Comparison of ENCODE assay signal across 13 cellular contexts in genomic region chr1:59484090-59484489, GRCh38.
DNase-seq lines count a peak whose midpoint lies in the region; ATAC-seq and TF ChIP-seq lines count a peak whose summit lies in the region.
"Had no signal": no experiment of that assay in that cellular context is flagged by ENCODE, and none has a peak within 500 bp of the region (broad histone marks: within the 10 kb centered on the region; RNA-seq: fewer than 3 reads in every experiment).

No MANE protein-coding gene starts in this region.

- peaks cover 0 to 9% (median 0%) of the 10 kb centered on the region in 7 donors for H3K4me1 Mint-ChIP-seq in naive thymus-derived CD4-positive, alpha-beta T cell

- H3K4me3 Mint-ChIP-seq in naive thymus-derived CD4-positive, alpha-beta T cell: no peak overlapping the region

- CTCF ChIA-PET in mammary epithelial cell (lab: Charles Lee; ENCODE audit: low non-redundant PET): no interaction called here
- CTCF ChIA-PET in naive thymus-derived CD4-positive, alpha-beta T cell (lab: Charles Lee): no interaction called here

- H3K4me1 ChIP-seq in mammary epithelial cell (ENCODE audit: insufficient read depth, low read length): peaks cover 36% of the 10 kb centered on the region
- no peaks in the 10 kb centered on the region for H3K4me1 ChIP-seq in naive thymus-derived CD4-positive, alpha-beta T cell (ENCODE audit: control insufficient read depth in 2 of 2, insufficient read depth in 2 of 2, low read length in 2 of 2)

- no peaks in the 10 kb centered on the region for H3K9me3 Mint-ChIP-seq in naive thymus-derived CD4-positive, alpha-beta T cell

- DNase-seq in AG10803 (ENCODE audit: low read depth): peak; percentile 91
- DNase-seq in LHCN-M2 (ENCODE audit: low read depth): peak; percentile 96
- peak; percentile 75 for DNase-seq in mammary epithelial cell
- peak; percentile 82 for DNase-seq in myocyte (ENCODE audit: low read depth)
- DNase-seq in naive thymus-derived CD4-positive, alpha-beta T cell: no peak
- DNase-seq in NCI-H2029 treated with DMSO at 0.1 percent for 48 hours (lab: John Stamatoyannopoulos, UW): no peak
- no peak for DNase-seq in SKM-1 (lab: John Stamatoyannopoulos, UW; ENCODE audit: unreplicated experiment)
- DNase-seq: activated T-cell treated with anti-CD3 and anti-CD28 coated beads, Interleukin-2, amount 50 U/mL, for 1 hour; DMS79; dorsolateral prefrontal cortex; left cardiac atrium; substantia nigra had no signal

- H3K4me3 ChIP-seq in AG10803 (ENCODE audit: low read length): no peak overlapping the region
- H3K4me3 ChIP-seq in mammary epithelial cell (replicated peaks in 1 of 3; ENCODE audit: insufficient read depth in 1 of 3, low read depth in 2 of 3, low read length in 3 of 3): no peak overlapping the region
- no peak overlapping the region for H3K4me3 ChIP-seq in naive thymus-derived CD4-positive, alpha-beta T cell (ENCODE audit: low read length)
- H3K4me3 ChIP-seq: dorsolateral prefrontal cortex had no signal

- H3K27ac Mint-ChIP-seq in naive thymus-derived CD4-positive, alpha-beta T cell: no peak overlapping the region

- in situ Hi-C loops in mammary epithelial cell (cut with MboI; ENCODE audit: low sequenced_read_pairs in 2 of 2): no loop called here

- no peaks in the 10 kb centered on the region for H3K9me3 ChIP-seq in mammary epithelial cell (replicated peaks; ENCODE audit: insufficient read depth, low read length)
- H3K9me3 ChIP-seq in naive thymus-derived CD4-positive, alpha-beta T cell (ENCODE audit: control insufficient read depth in 2 of 3, low read length in 3 of 3): no peaks in the 10 kb centered on the region

- H3K36me3 Mint-ChIP-seq in naive thymus-derived CD4-positive, alpha-beta T cell: peaks cover 0 to 4% (median 0%) of the 10 kb centered on the region in 5 donors

- no peaks in the 10 kb centered on the region for H3K79me2 ChIP-seq in mammary epithelial cell (ENCODE audit: insufficient read depth, low read length)

- peak overlapping the region; percentile 41 for H3K4me2 ChIP-seq in mammary epithelial cell (ENCODE audit: insufficient read depth, low read depth, low read length)

- no peaks in the 10 kb centered on the region for H3K27me3 ChIP-seq in mammary epithelial cell (ENCODE audit: insufficient read depth, low read length)
- H3K27me3 ChIP-seq in naive thymus-derived CD4-positive, alpha-beta T cell (ENCODE audit: control insufficient read depth in 2 of 2, insufficient read depth in 2 of 2, low read length in 2 of 2): no peaks in the 10 kb centered on the region
- H3K27me3 ChIP-seq: dorsolateral prefrontal cortex had no signal

- peak overlapping the region; percentile 18 for H3K27ac ChIP-seq in mammary epithelial cell (ENCODE audit: insufficient read depth, low read depth, low read length)
- no peak overlapping the region for H3K27ac ChIP-seq in naive thymus-derived CD4-positive, alpha-beta T cell (ENCODE audit: low read depth, low read length)

- H3K9ac ChIP-seq in mammary epithelial cell (ENCODE audit: insufficient read depth, low read length): no peak overlapping the region

- H3K27me3 Mint-ChIP-seq in naive thymus-derived CD4-positive, alpha-beta T cell: no peaks in the 10 kb centered on the region

- no peaks in the 10 kb centered on the region for H3K36me3 ChIP-seq in mammary epithelial cell (ENCODE audit: insufficient read depth, low read length)
- no peaks in the 10 kb centered on the region for H3K36me3 ChIP-seq in naive thymus-derived CD4-positive, alpha-beta T cell (ENCODE audit: control insufficient read depth in 2 of 3, insufficient read depth in 3 of 3, low read length in 3 of 3)

- WGBS in mammary epithelial cell (ENCODE audit: low coverage, missing lambda C conversion rate): 0% methylated on average over 1 of the region's 1 CpG

- peak overlapping the region; percentile 57 for H2AFZ ChIP-seq in mammary epithelial cell (ENCODE audit: low read depth, low read length)

- no peak for ATAC-seq in naive thymus-derived CD4-positive, alpha-beta T cell
- ATAC-seq in GM19452 (IDR thresholded peaks at IDR 0.05; ENCODE audit: unreplicated experiment): no peak

- H4K20me1 ChIP-seq in mammary epithelial cell (ENCODE audit: insufficient read depth, low read length): no peaks in the 10 kb centered on the region

- POLR2A ChIA-PET in naive thymus-derived CD4-positive, alpha-beta T cell (lab: Charles Lee): no interaction called here

- dilution Hi-C loops in mammary epithelial cell (cut with HindIII; ENCODE audit: low sequenced_read_pairs): no loop called here

- TF ChIP-seq CTCF in AG10803 (conservative IDR thresholded peaks at IDR 0.05; ENCODE audit: low read length) (no peak), mammary epithelial cell (conservative IDR thresholded peaks at IDR 0.05 in 1 of 2, IDR thresholded peaks at IDR 0.05 in 1 of 2; ENCODE audit: extremely low read depth in 1 of 2, insufficient read depth in 1 of 2, low read depth in 1 of 2, low read length in 2 of 2) (no peak)

- intact Hi-C loops in mammary epithelial cell (cut with micrococcal nuclease): no loop called here
- intact Hi-C loops in naive thymus-derived CD4-positive, alpha-beta T cell (cut with micrococcal nuclease): no loop called here

- BruUV-seq in mammary epithelial cell (replicated peaks; lab: Mats Ljungman, UMichigan): no TSS peak

Comparison
In these comparisons a context has a peak if more than half of its experiments do, and no peak if none do; other contexts are left out.
1. DNase-seq: peak in AG10803 (single experiment), LHCN-M2 (single experiment), mammary epithelial cell (single experiment) and myocyte (single experiment); none in naive thymus-derived CD4-positive, alpha-beta T cell (0 of 9), NCI-H2029 treated with DMSO at 0.1 percent for 48 hours (single experiment) and SKM-1 (single experiment).